Comparison of ENCODE assay signal across 7 cellular contexts in the genomic region with DNA sequence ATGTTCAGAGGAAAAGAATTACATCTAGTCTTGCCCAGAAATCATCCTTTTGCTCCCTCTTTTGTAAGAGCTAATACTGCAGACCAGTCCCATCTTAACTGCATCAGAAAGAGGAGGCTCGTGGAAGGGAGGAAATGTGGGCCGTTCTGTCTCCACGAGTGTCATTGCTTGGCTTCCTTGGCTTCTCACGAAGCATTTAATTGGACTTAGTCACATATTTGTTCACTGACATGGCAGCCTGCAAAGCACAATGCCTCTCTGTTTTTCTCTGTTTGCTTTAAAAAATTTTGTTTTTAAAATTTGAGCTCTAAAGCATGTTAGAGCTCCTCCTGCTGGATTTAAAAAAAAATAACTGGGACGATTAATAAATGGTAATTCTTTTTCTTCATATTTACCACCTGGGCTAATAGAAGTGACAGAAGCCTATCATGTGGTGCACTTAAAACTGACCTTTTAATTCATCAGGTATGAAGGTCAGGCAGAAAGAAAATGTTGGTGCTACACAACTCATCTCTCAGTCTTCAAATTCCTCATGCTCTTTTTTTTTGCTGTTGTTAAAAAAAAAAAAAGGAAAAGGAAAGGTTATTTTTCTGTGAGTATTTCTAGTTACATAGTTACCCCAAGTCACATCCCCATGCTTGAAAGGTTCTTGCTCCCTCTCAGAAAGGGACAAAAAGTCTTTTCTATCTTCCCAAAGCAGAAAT. TPM values are rescaled to one million over a fixed set of nuclear protein-coding genes. Genes with fewer than 3 reads are reported as not detected.
DNase-seq lines count a peak whose midpoint lies in the region; ATAC-seq, FAIRE-seq and TF ChIP-seq lines count a peak whose summit lies in the region.

No MANE protein-coding gene starts in this region.

- H3K9me1 ChIP-seq in keratinocyte (ENCODE audit: control insufficient read depth, extremely low read depth, insufficient read depth, low read length): no peaks in the 10 kb centered on the region

- ATAC-seq in HG02852 (IDR thresholded peaks at IDR 0.05; ENCODE audit: unreplicated experiment): no peak

- H3K36me3 ChIP-seq in mammary epithelial cell (ENCODE audit: insufficient read depth, low read length) (no peaks in the 10 kb centered on the region), keratinocyte (ENCODE audit: control insufficient read depth in 2 of 2, extremely low read depth in 1 of 2, insufficient read depth in 2 of 2, low read length in 2 of 2) (no peaks in the 10 kb centered on the region)

- H3K4me3 ChIP-seq in mammary epithelial cell (replicated peaks in 1 of 3; ENCODE audit: insufficient read depth in 1 of 3, low read depth in 2 of 3, low read length in 3 of 3) (no peak overlapping the region), keratinocyte (ENCODE audit: control insufficient read depth in 2 of 3, extremely low read depth in 1 of 3, insufficient read depth in 2 of 3, low read depth in 1 of 3, low read length in 3 of 3) (no peak overlapping the region), skin epidermis (no peak overlapping the region)

- H3K9ac ChIP-seq in mammary epithelial cell (ENCODE audit: insufficient read depth, low read length): no peak overlapping the region
- peak overlapping the region; percentile 36 for H3K9ac ChIP-seq in keratinocyte (ENCODE audit: control insufficient read depth, extremely low read depth, insufficient read depth, low read length)

- in situ Hi-C loops in mammary epithelial cell (cut with MboI; ENCODE audit: low sequenced_read_pairs in 2 of 2): loop anchor here (10.0 to 25.0 kb wide), 4 partner anchors 112 to 412 kb away; no protein-coding TSS in a partner anchor

- H3K27me3 ChIP-seq in mammary epithelial cell (ENCODE audit: insufficient read depth, low read length) (no peaks in the 10 kb centered on the region), keratinocyte (ENCODE audit: control insufficient read depth, extremely low read depth, insufficient read depth, low read length) (no peaks in the 10 kb centered on the region)

- H3K4me2 ChIP-seq in mammary epithelial cell (ENCODE audit: insufficient read depth, low read depth, low read length) (peak overlapping the region; percentile 73), keratinocyte (ENCODE audit: control insufficient read depth, extremely low read depth, insufficient read depth, low read depth, low read length) (peak overlapping the region; percentile 62)

- H2AFZ ChIP-seq in mammary epithelial cell (ENCODE audit: low read depth, low read length): peak overlapping the region; percentile 77
- H2AFZ ChIP-seq in keratinocyte (ENCODE audit: control insufficient read depth, low read length): peak overlapping the region; percentile 34

- dilution Hi-C loops in mammary epithelial cell (cut with HindIII; ENCODE audit: low sequenced_read_pairs): loop anchor here (25.0 kb wide), 1 partner anchor 312 kb away; no protein-coding TSS in a partner anchor
- dilution Hi-C loops in keratinocyte (cut with MboI; ENCODE audit: extremely low pct_ligation_motif_present, low sequenced_read_pairs): no loop called here

- WGBS in mammary epithelial cell (ENCODE audit: low coverage, missing lambda C conversion rate): 2% methylated on average over 5 of the region's 5 CpGs

- peak; percentile 87 for FAIRE-seq in keratinocyte (lab: Jason Lieb, UNC)

- H3K4me1 ChIP-seq in mammary epithelial cell (ENCODE audit: insufficient read depth, low read length): peaks cover 23% of the 10 kb centered on the region
- H3K4me1 ChIP-seq in keratinocyte (ENCODE audit: control insufficient read depth, extremely low read depth, insufficient read depth, low read length): peaks cover 14% of the 10 kb centered on the region

- BruUV-seq in mammary epithelial cell (replicated peaks; lab: Mats Ljungman, UMichigan): no TSS peak

- DNase-seq in EH (ENCODE audit: low read depth) (peak; percentile 98), HK-2 (ENCODE audit: unreplicated experiment) (peak; percentile 65), RPMI8226 (peak; percentile 36), mammary epithelial cell (peak; percentile 84), keratinocyte (ENCODE audit: low read depth, low spot score) (no peak)

- CTCF ChIA-PET in mammary epithelial cell (lab: Charles Lee; ENCODE audit: low non-redundant PET): interaction anchor here (0.5 to 0.7 kb wide), 10 partner anchors 31 to 600 kb away, joined by 3 to 11 read pairs (median 4); a partner anchor contains a TSS

- H3K27ac ChIP-seq in mammary epithelial cell (ENCODE audit: insufficient read depth, low read depth, low read length): peak overlapping the region; percentile 68
- peak overlapping the region; percentile 0 for H3K27ac ChIP-seq in keratinocyte (ENCODE audit: control insufficient read depth, insufficient read depth, low read length)
- peak overlapping the region in 18 of 21 experiments; percentile 4 to 80 (median 66) for H3K27ac ChIP-seq in skin epidermis

- H3K79me2 ChIP-seq in mammary epithelial cell (ENCODE audit: insufficient read depth, low read length) (no peaks in the 10 kb centered on the region), keratinocyte (ENCODE audit: control insufficient read depth, insufficient read depth, low read length) (no peaks in the 10 kb centered on the region)

- H4K20me1 ChIP-seq in mammary epithelial cell (ENCODE audit: insufficient read depth, low read length) (no peaks in the 10 kb centered on the region), keratinocyte (ENCODE audit: control insufficient read depth, extremely low read depth, insufficient read depth, low read length) (no peaks in the 10 kb centered on the region)

- intact Hi-C loops in mammary epithelial cell (cut with micrococcal nuclease): loop anchor here (1.0 to 2.0 kb wide), 8 partner anchors 30 to 397 kb away; no protein-coding TSS in a partner anchor

- TF ChIP-seq CTCF in mammary epithelial cell (conservative IDR thresholded peaks at IDR 0.05 in 1 of 2, IDR thresholded peaks at IDR 0.05 in 1 of 2; ENCODE audit: extremely low read depth in 1 of 2, insufficient read depth in 1 of 2, low read depth in 1 of 2, low read length in 2 of 2) (peak; percentile 46 to 53), keratinocyte (optimal IDR thresholded peaks at IDR 0.05 in 1 of 3, IDR thresholded peaks at IDR 0.05 in 1 of 3, conservative IDR thresholded peaks at IDR 0.05 in 1 of 3; ENCODE audit: extremely low read depth in 1 of 3, insufficient read depth in 2 of 3, low read length in 3 of 3) (peak in 2 of 3 experiments; percentile 41 to 42)

- H3K9me3 ChIP-seq in mammary epithelial cell (replicated peaks; ENCODE audit: insufficient read depth, low read length): no peaks in the 10 kb centered on the region
- H3K9me3 ChIP-seq in keratinocyte (ENCODE audit: control insufficient read depth, low read depth, low read length): no peaks in the 10 kb centered on the region

RNA-seq across cellular contexts. Expression of a gene that starts 21.0 kb away (rescaled TPM):
- total RNA-seq in mammary epithelial cell: not detected
- polyA plus RNA-seq in mammary epithelial cell (not detected), keratinocyte (not detected in 3 replicates)
- polyA minus RNA-seq in mammary epithelial cell (not detected), keratinocyte (not detected in 3 replicates)
- not detected for polyA plus RNA-seq in keratinocyte (2011; ENCODE audit: low read depth)
- not detected in 2 replicates for polyA plus RNA-seq in keratinocyte (2011; cell fraction: cytosol; rRNA removed)
- not detected in 2 replicates for polyA plus RNA-seq in keratinocyte (2011; cell fraction: nucleus; rRNA removed)
- polyA plus RNA-seq in keratinocyte (2012; ENCODE audit: low replicate concordance): not detected in 2 replicates
- polyA minus RNA-seq in keratinocyte (2011; cell fraction: cytosol; rRNA and poly(A)+ RNA removed): not detected
- not detected in 2 replicates for polyA minus RNA-seq in keratinocyte (2011; cell fraction: nucleus; rRNA and poly(A)+ RNA removed)

RNA-seq across cellular contexts. Expression of a gene that starts 44.3 kb away (rescaled TPM):
- 10 to 100 TPM; 17.7 to 18.3 TPM for total RNA-seq in mammary epithelial cell
- 18.5 TPM for polyA plus RNA-seq in mammary epithelial cell
- polyA minus RNA-seq in mammary epithelial cell: 15.7 TPM
- 18.0 to 21.6 TPM (median 21.2 TPM) in 3 replicates for polyA plus RNA-seq in keratinocyte
- 9.7 TPM for polyA plus RNA-seq in keratinocyte (2011; ENCODE audit: low read depth)
- polyA plus RNA-seq in keratinocyte (2011; cell fraction: cytosol; rRNA removed): 15.0 and 18.9 TPM in 2 replicates
- 15.4 and 18.6 TPM in 2 replicates for polyA plus RNA-seq in keratinocyte (2011; cell fraction: nucleus; rRNA removed)
- 14.1 and 18.1 TPM in 2 replicates for polyA plus RNA-seq in keratinocyte (2012; ENCODE audit: low replicate concordance)
- 15.8 to 19.0 TPM (median 16.6 TPM) in 3 replicates for polyA minus RNA-seq in keratinocyte
- 8.6 TPM for polyA minus RNA-seq in keratinocyte (2011; cell fraction: cytosol; rRNA and poly(A)+ RNA removed)
- polyA minus RNA-seq in keratinocyte (2011; cell fraction: nucleus; rRNA and poly(A)+ RNA removed): 5.6 and 6.9 TPM in 2 replicates

Comparison
In these comparisons a context has a peak if more than half of its experiments do, and no peak if none do; other contexts are left out.
1. H3K27ac ChIP-seq: peak in every context shown above with its lines; median percentile 68 in mammary epithelial cell; 66 in skin epidermis; 0 in keratinocyte.